11 cellular contexts compared by ENCODE assay signal in the genomic region with DNA sequence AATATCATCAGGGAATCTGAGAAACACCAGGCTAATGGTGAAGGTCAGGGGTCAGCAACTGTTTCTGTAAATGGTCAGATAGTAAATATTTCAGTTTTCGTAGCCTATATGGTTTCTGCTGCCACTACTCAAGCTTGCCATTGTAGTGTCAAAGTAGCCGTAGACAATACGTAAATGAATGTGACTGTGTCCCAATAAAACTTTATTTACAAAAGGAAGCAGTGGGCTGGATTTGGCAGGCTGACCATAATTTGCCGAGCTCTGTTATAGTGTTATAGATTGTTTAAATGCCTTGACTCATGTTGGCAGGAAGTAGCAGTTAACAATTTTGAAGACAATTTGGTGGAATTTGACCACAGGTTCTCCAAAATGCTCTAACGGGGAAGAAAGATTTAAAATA.
A peak's percentile ranks its signal among the peaks of the same experiment; 100 is the strongest.
DNase-seq lines count a peak whose midpoint lies in the region; ATAC-seq and TF ChIP-seq lines count a peak whose summit lies in the region.
"Had no signal": no experiment of that assay in that cellular context is flagged by ENCODE, and none has a peak within 500 bp of the region (broad histone marks: within the 10 kb centered on the region; RNA-seq: fewer than 3 reads in every experiment).

No MANE protein-coding gene starts in this region.

- no peak for TF ChIP-seq CTCF in activated CD8-positive, alpha-beta T cell treated with anti-CD3 and anti-CD28 coated beads for 36 hours (IDR thresholded peaks at IDR 0.05)
- TF ChIP-seq CTCF in fibroblast of mammary gland (conservative IDR thresholded peaks at IDR 0.05; ENCODE audit: control insufficient read depth, insufficient read depth, low read depth, low read length) (no peak), smooth muscle cell (IDR thresholded peaks at IDR 0.05; ENCODE audit: borderline replicate concordance, insufficient read depth, poor library complexity, severe bottlenecking) (no peak), spleen (IDR thresholded peaks at IDR 0.05 in 8 of 11, conservative IDR thresholded peaks at IDR 0.05 in 3 of 11) (no peak)

- no peaks in the 10 kb centered on the region for H3F3A ChIP-seq in smooth muscle cell (ENCODE audit: low read depth)

- peak overlapping the region; percentile 71 for H3K27ac Mint-ChIP-seq in activated CD8-positive, alpha-beta T cell treated with anti-CD3 and anti-CD28 coated beads for 36 hours
- no peak overlapping the region for H3K27ac Mint-ChIP-seq in activated CD8-positive, alpha-beta T cell treated with anti-CD3 and anti-CD28 coated beads, Interleukin-2, amount 10 ng/mL, durations not matched to agents 7 days and 5 days

- no peaks in the 10 kb centered on the region for H3K27me3 Mint-ChIP-seq in activated CD8-positive, alpha-beta T cell treated with anti-CD3 and anti-CD28 coated beads for 36 hours
- no peaks in the 10 kb centered on the region for H3K27me3 Mint-ChIP-seq in activated CD8-positive, alpha-beta T cell treated with anti-CD3 and anti-CD28 coated beads, Interleukin-2, amount 10 ng/mL, durations not matched to agents 7 days and 5 days (ENCODE audit: low read depth)

- H3K4me3 ChIP-seq in fibroblast of mammary gland (ENCODE audit: control insufficient read depth, low read depth, low read length) (no peak overlapping the region), smooth muscle cell (no peak overlapping the region), spleen (no peak overlapping the region)
- H3K4me3 ChIP-seq: tibial artery had no signal

- peaks cover 91% of the 10 kb centered on the region for H3K4me1 Mint-ChIP-seq in activated CD8-positive, alpha-beta T cell treated with anti-CD3 and anti-CD28 coated beads for 36 hours (ENCODE audit: low read depth)
- H3K4me1 Mint-ChIP-seq in activated CD8-positive, alpha-beta T cell treated with anti-CD3 and anti-CD28 coated beads, Interleukin-2, amount 10 ng/mL, durations not matched to agents 7 days and 5 days (ENCODE audit: low read depth), result peaks cover 69% of the 10 kb centered on the region

- H3K79me2 ChIP-seq in smooth muscle cell (ENCODE audit: low read depth), result no peaks in the 10 kb centered on the region

- H3K27me3 ChIP-seq in smooth muscle cell (ENCODE audit: low read depth) (no peaks in the 10 kb centered on the region), spleen (replicated peaks in 1 of 7) (no peaks in the 10 kb centered on the region)
- H3K27me3 ChIP-seq: tibial artery had no signal

- no peak for TF ChIP-seq POLR2A in spleen (IDR thresholded peaks at IDR 0.05)

- CTCF ChIA-PET in activated CD8-positive, alpha-beta T cell treated with anti-CD3 and anti-CD28 coated beads for 36 hours (lab: Charles Lee), result interaction anchor here (1.7 kb wide), 1 partner anchor 15 kb away, joined by 4 read pairs; no protein-coding TSS in a partner anchor
- CTCF ChIA-PET in activated CD8-positive, alpha-beta T cell treated with anti-CD3 and anti-CD28 coated beads, Interleukin-2, amount 10 ng/mL, durations not matched to agents 7 days and 5 days (lab: Charles Lee), result interaction anchor here (1.1 to 2.9 kb wide), 3 partner anchors 9 to 27 kb away, joined by 4 to 8 read pairs (median 5); no protein-coding TSS in a partner anchor

- intact Hi-C loops in activated CD8-positive, alpha-beta T cell treated with anti-CD3 and anti-CD28 coated beads for 36 hours (cut with micrococcal nuclease), result no loop called here
- intact Hi-C loops in posterior vena cava (cut with DNase I) (no loop called here), spleen (cut with DNase I; ENCODE audit: low total_unique reads) (no loop called here)

- no peak for ATAC-seq in activated CD8-positive, alpha-beta T cell treated with anti-CD3 and anti-CD28 coated beads for 36 hours
- ATAC-seq in activated CD8-positive, alpha-beta T cell treated with anti-CD3 and anti-CD28 coated beads, Interleukin-2, amount 10 ng/mL, durations not matched to agents 7 days and 5 days, result no peak
- ATAC-seq in HG02571 (IDR thresholded peaks at IDR 0.05; ENCODE audit: unreplicated experiment), result no peak

- DNase-seq in activated CD8-positive, alpha-beta T cell treated with anti-CD3 and anti-CD28 coated beads for 36 hours, result no peak
- DNase-seq in activated CD8-positive, alpha-beta T cell treated with anti-CD3 and anti-CD28 coated beads, Interleukin-2, amount 10 ng/mL, durations not matched to agents 7 days and 5 days, result no peak
- DNase-seq in RPMI7951 (ENCODE audit: low read depth), result peak; percentile 22
- DNase-seq in fibroblast of mammary gland (ENCODE audit: low read depth), result peak; percentile 45
- no peak for DNase-seq in smooth muscle cell (lab: John Stamatoyannopoulos, UW; ENCODE audit: unreplicated experiment)
- DNase-seq in posterior vena cava (ENCODE audit: low spot score), result no peak
- DNase-seq in spleen, result no peak
- DNase-seq: kidney glomerular epithelial cell, tibial artery had no signal

- peaks cover 67% of the 10 kb centered on the region for H4K20me1 ChIP-seq in smooth muscle cell (ENCODE audit: low read depth)

- POLR2A ChIA-PET in activated CD8-positive, alpha-beta T cell treated with anti-CD3 and anti-CD28 coated beads for 36 hours (lab: Charles Lee), result interaction anchor here (2.0 to 2.3 kb wide), 2 partner anchors 12 to 13 kb away, joined by 5 to 7 read pairs; no protein-coding TSS in a partner anchor
- POLR2A ChIA-PET in activated CD8-positive, alpha-beta T cell treated with anti-CD3 and anti-CD28 coated beads, Interleukin-2, amount 10 ng/mL, durations not matched to agents 7 days and 5 days (lab: Charles Lee), result interaction anchor here (0.7 kb wide), 1 partner anchor 10 kb away, joined by 3 read pairs; no protein-coding TSS in a partner anchor

- no peaks in the 10 kb centered on the region for H3K9me3 Mint-ChIP-seq in activated CD8-positive, alpha-beta T cell treated with anti-CD3 and anti-CD28 coated beads for 36 hours
- H3K9me3 Mint-ChIP-seq in activated CD8-positive, alpha-beta T cell treated with anti-CD3 and anti-CD28 coated beads, Interleukin-2, amount 10 ng/mL, durations not matched to agents 7 days and 5 days (ENCODE audit: insufficient read depth), result no peaks in the 10 kb centered on the region

- no peak overlapping the region for H2AFZ ChIP-seq in smooth muscle cell (ENCODE audit: low read depth)

- H3K27ac ChIP-seq in smooth muscle cell (ENCODE audit: low read depth) (peak overlapping the region; percentile 26), spleen (peak overlapping the region in 4 of 8 donors; percentile 17 to 61 (median 29))
- H3K27ac ChIP-seq: RWPE1 had no signal

- H3K4me3 Mint-ChIP-seq in activated CD8-positive, alpha-beta T cell treated with anti-CD3 and anti-CD28 coated beads for 36 hours, result no peak overlapping the region
- H3K4me3 Mint-ChIP-seq in activated CD8-positive, alpha-beta T cell treated with anti-CD3 and anti-CD28 coated beads, Interleukin-2, amount 10 ng/mL, durations not matched to agents 7 days and 5 days, result no peak overlapping the region

- H3K9me3 ChIP-seq in smooth muscle cell (replicated peaks; ENCODE audit: low read depth), result no peaks in the 10 kb centered on the region
- no peaks in the 10 kb centered on the region for H3K9me3 ChIP-seq in spleen
- H3K9me3 ChIP-seq: tibial artery had no signal

- peaks cover 1% of the 10 kb centered on the region for H3K36me3 ChIP-seq in smooth muscle cell (ENCODE audit: low read depth)
- H3K36me3 ChIP-seq in spleen, result peaks cover 0 to 75% (median 16%) of the 10 kb centered on the region in 6 donors

- H3K9ac ChIP-seq in smooth muscle cell (ENCODE audit: low read depth), result no peak overlapping the region

- H3K4me2 ChIP-seq in smooth muscle cell, result peak overlapping the region; percentile 8

- no peaks in the 10 kb centered on the region for H3K4me1 ChIP-seq in smooth muscle cell (ENCODE audit: low read depth)
- H3K4me1 ChIP-seq in spleen, result peaks cover 13 to 100% (median 44%) of the 10 kb centered on the region in 6 donors

- H3K36me3 Mint-ChIP-seq in activated CD8-positive, alpha-beta T cell treated with anti-CD3 and anti-CD28 coated beads for 36 hours (ENCODE audit: low read depth), result peaks cover 90% of the 10 kb centered on the region
- H3K36me3 Mint-ChIP-seq in activated CD8-positive, alpha-beta T cell treated with anti-CD3 and anti-CD28 coated beads, Interleukin-2, amount 10 ng/mL, durations not matched to agents 7 days and 5 days (ENCODE audit: low read depth), result peaks cover 87% of the 10 kb centered on the region

- WGBS in smooth muscle cell (ENCODE audit: low lambda C conversion rate), result 42% methylated on average over 5 of the region's 5 CpGs
- WGBS in spleen, 5 donors, result 52 to 67% (median 61%) methylated on average over 5 of the region's 5 CpGs

Comparison
In these comparisons a context has a peak if more than half of its experiments do, and no peak if none do; other contexts are left out.
1. DNase-seq: peak in RPMI7951 (single experiment) and fibroblast of mammary gland (single experiment); none in activated CD8-positive, alpha-beta T cell treated with anti-CD3 and anti-CD28 coated beads for 36 hours (single experiment), activated CD8-positive, alpha-beta T cell treated with anti-CD3 and anti-CD28 coated beads, Interleukin-2, amount 10 ng/mL, durations not matched to agents 7 days and 5 days (single experiment), smooth muscle cell (single experiment), posterior vena cava (single experiment) and spleen (single experiment).